9 cellular contexts compared by ENCODE assay signal in genomic region chr11:64742940-64743590, GRCh38. TPM values are rescaled to one million over a fixed set of nuclear protein-coding genes. Genes with fewer than 3 reads are reported as not detected.
DNase-seq lines count a peak whose midpoint lies in the region; ATAC-seq and TF ChIP-seq lines count a peak whose summit lies in the region.
"Had no signal": no experiment of that assay in that cellular context is flagged by ENCODE, and none has a peak within 500 bp of the region (broad histone marks: within the 10 kb centered on the region; RNA-seq: fewer than 3 reads in every experiment).

No MANE protein-coding gene starts in this region.

- H3K36me3 ChIP-seq in hepatocyte (replicated peaks; ENCODE audit: insufficient read depth, low read depth) = no peaks in the 10 kb centered on the region
- no peaks in the 10 kb centered on the region for H3K36me3 ChIP-seq in gastrocnemius medialis

- H4K20me1 ChIP-seq in hepatocyte (ENCODE audit: insufficient read depth, poor library complexity, severe bottlenecking) = no peaks in the 10 kb centered on the region

- peak; percentile 82 for TF ChIP-seq CTCF in CD14-positive monocyte (IDR thresholded peaks at IDR 0.05)
- peak; percentile 81 for TF ChIP-seq CTCF in hepatocyte (IDR thresholded peaks at IDR 0.05; ENCODE audit: poor library complexity)
- peak; percentile 76 to 96 (median 95) for TF ChIP-seq CTCF in gastrocnemius medialis (IDR thresholded peaks at IDR 0.05 in 4 of 5, conservative IDR thresholded peaks at IDR 0.05 in 1 of 5)

- peak overlapping the region; percentile 49 for H2AFZ ChIP-seq in hepatocyte

- H3K27me3 ChIP-seq in hepatocyte = peaks cover 61% of the 10 kb centered on the region
- no peaks in the 10 kb centered on the region for H3K27me3 ChIP-seq in gastrocnemius medialis

- peaks cover 27 to 36% of the 10 kb centered on the region in 2 donors for H3K36me3 Mint-ChIP-seq in CD14-positive monocyte

- H3K4me2 ChIP-seq in hepatocyte = peak overlapping the region; percentile 90

- intact Hi-C loops in CD14-positive monocyte (cut with micrococcal nuclease) (no loop called here), gastrocnemius medialis (cut with DNase I; ENCODE audit: low total_unique reads) (loop anchor here (1.0 to 5.0 kb wide), 4 partner anchors 20 to 55 kb away; partner anchors contain the start of genes NRXN2 and SF1)

- peaks cover 0 to 4% (median 1%) of the 10 kb centered on the region in 3 donors for H3K27me3 Mint-ChIP-seq in CD14-positive monocyte (ENCODE audit: low read depth in 3 of 3)

- H3K27ac ChIP-seq in hepatocyte (no peak overlapping the region), gastrocnemius medialis (peak overlapping the region; percentile 86 to 99 (median 93))

- peak overlapping the region; percentile 33 for H3K4me3 ChIP-seq in hepatocyte
- H3K4me3 ChIP-seq in gastrocnemius medialis = peak overlapping the region; percentile 59 to 88 (median 76)

- 3% methylated on average over 21 of the region's 53 CpGs for whole genome bisulfite sequencing in hepatocyte (ENCODE audit: low lambda C conversion rate, missing lambda C conversion rate)

- H3K9me3 Mint-ChIP-seq in CD14-positive monocyte = no peaks in the 10 kb centered on the region

- H3K9me2 ChIP-seq in hepatocyte (replicated peaks; ENCODE audit: insufficient read depth) = no peaks in the 10 kb centered on the region

- ATAC-seq in HG02798 (IDR thresholded peaks at IDR 0.05; ENCODE audit: poor library complexity, unreplicated experiment) = peak; percentile 37
- peak; percentile 55 to 61 for ATAC-seq in gastrocnemius medialis
- no peak for ATAC-seq in GM18505 (IDR thresholded peaks at IDR 0.05; ENCODE audit: unreplicated experiment)

- H3K9me3 ChIP-seq in hepatocyte (ENCODE audit: low read depth) (no peaks in the 10 kb centered on the region), gastrocnemius medialis (no peaks in the 10 kb centered on the region)

- TF ChIP-seq POLR2A in gastrocnemius medialis (IDR thresholded peaks at IDR 0.05) = peak; percentile 37 to 68
- no peak for TF ChIP-seq POLR2A in GM18505 (IDR thresholded peaks at IDR 0.05; ENCODE audit: borderline replicate concordance, extremely low read depth, insufficient read depth, insufficient read length)

- in situ Hi-C loops in gastrocnemius medialis (cut with MboI; ENCODE audit: low sequenced_read_pairs in 4 of 4) = no loop called here

- peaks cover 35% of the 10 kb centered on the region for H3K4me1 Mint-ChIP-seq in CD14-positive monocyte

- H3K4me1 ChIP-seq in hepatocyte (ENCODE audit: insufficient read depth) (peaks cover 34% of the 10 kb centered on the region), gastrocnemius medialis (peaks cover 16 to 32% of the 10 kb centered on the region in 2 donors)

- no peaks in the 10 kb centered on the region for H3K79me2 ChIP-seq in hepatocyte

- H3K27ac Mint-ChIP-seq in CD14-positive monocyte = peak overlapping the region in 5 of 7 donors; percentile 71 to 97 (median 97)

- DNase-seq in CD14-positive monocyte (ENCODE audit: low spot score) (peak; percentile 83), T follicular helper cell (ENCODE audit: low read depth) (peak; percentile 62), amniotic epithelial cell (ENCODE audit: low read depth) (peak; percentile 36), hepatocyte (ENCODE audit: low spot score) (peak; percentile 71), gastrocnemius medialis (peak; percentile 48 to 84), NCI-H524 treated with DMSO at 0.1 percent for 48 hours (lab: John Stamatoyannopoulos, UW) (no peak)

- H3K4me3 Mint-ChIP-seq in CD14-positive monocyte = peak overlapping the region; percentile 91 to 98

RNA-seq across cellular contexts. Expression of gene RASGRP2, which starts 0.9 kb away (rescaled TPM):
- polyA plus RNA-seq in CD14-positive monocyte (10 to 100 TPM; 67.6 to 68.8 TPM), hepatocyte (0.10 and 3.6 TPM in 2 replicates)
- total RNA-seq in hepatocyte (0.24 and 3.2 TPM in 2 replicates), gastrocnemius medialis (10 to 100 TPM in 1 of 4 donors, 1 to 10 TPM in 3; 2.9 to 10.9 (median 7.1) TPM)

RNA-seq across cellular contexts. Expression of gene PYGM, which starts 16.7 kb away (rescaled TPM):
- under 1 TPM in 1 of 2 donors, not detected in 1; 0.05 TPM for polyA plus RNA-seq in CD14-positive monocyte
- 1.9 and 2.0 TPM in 2 replicates for total RNA-seq in hepatocyte
- polyA plus RNA-seq in hepatocyte = 4.0 and 5.7 TPM in 2 replicates
- total RNA-seq in gastrocnemius medialis = 1,000 to 10,000 TPM in 3 of 4 donors, 100 to 1,000 TPM in 1; 881 to 2,858 (median 1,836) TPM
- total RNA-seq: LHCN-M2 had no signal

RNA-seq across cellular contexts. Expression of gene NRXN2, which starts 20.1 kb away (rescaled TPM):
- not detected for polyA plus RNA-seq in CD14-positive monocyte
- total RNA-seq in hepatocyte = 0.28 and 0.83 TPM in 2 replicates
- polyA plus RNA-seq in hepatocyte = 1.7 and 2.8 TPM in 2 replicates
- 1 to 10 TPM in 2 of 4 donors, under 1 TPM in 2; 0.15 to 6.2 (median 1.8) TPM for total RNA-seq in gastrocnemius medialis

RNA-seq across cellular contexts. Expression of gene SF1, which starts 35.3 kb away (rescaled TPM):
- polyA plus RNA-seq in CD14-positive monocyte = 10 to 100 TPM; 31.6 to 47.7 TPM
- total RNA-seq in hepatocyte = 126 and 163 TPM in 2 replicates
- polyA plus RNA-seq in hepatocyte = 138 and 157 TPM in 2 replicates
- 100 to 1,000 TPM; 171 to 249 (median 193) TPM for total RNA-seq in gastrocnemius medialis

RNA-seq across cellular contexts. Expression of gene MAP4K2, which starts 59.9 kb away (rescaled TPM):
- polyA plus RNA-seq in CD14-positive monocyte (10 to 100 TPM in 1 of 2 donors, 1 to 10 TPM in 1; 9.9 to 12.6 TPM), hepatocyte (9.0 and 13.2 TPM in 2 replicates)
- total RNA-seq in hepatocyte (7.8 and 23.5 TPM in 2 replicates), gastrocnemius medialis (10 to 100 TPM in 1 of 4 donors, 1 to 10 TPM in 3; 4.3 to 14.8 (median 6.2) TPM)

Comparison
In these comparisons a context has a peak if more than half of its experiments do, and no peak if none do; other contexts are left out.
1. RNA of gene PYGM, which starts 16.7 kb away (total RNA-seq): 881 to 2,858 TPM in gastrocnemius medialis; 1.9 to 2.0 TPM in hepatocyte; every median in the first group is over 100 times any median in the second.
2. Peak in every context shown above with its lines, with median percentiles within 50 percentile points of each other: CTCF ChIP-seq.